Comparison of ENCODE assay signal across 8 cellular contexts in the genomic region with DNA sequence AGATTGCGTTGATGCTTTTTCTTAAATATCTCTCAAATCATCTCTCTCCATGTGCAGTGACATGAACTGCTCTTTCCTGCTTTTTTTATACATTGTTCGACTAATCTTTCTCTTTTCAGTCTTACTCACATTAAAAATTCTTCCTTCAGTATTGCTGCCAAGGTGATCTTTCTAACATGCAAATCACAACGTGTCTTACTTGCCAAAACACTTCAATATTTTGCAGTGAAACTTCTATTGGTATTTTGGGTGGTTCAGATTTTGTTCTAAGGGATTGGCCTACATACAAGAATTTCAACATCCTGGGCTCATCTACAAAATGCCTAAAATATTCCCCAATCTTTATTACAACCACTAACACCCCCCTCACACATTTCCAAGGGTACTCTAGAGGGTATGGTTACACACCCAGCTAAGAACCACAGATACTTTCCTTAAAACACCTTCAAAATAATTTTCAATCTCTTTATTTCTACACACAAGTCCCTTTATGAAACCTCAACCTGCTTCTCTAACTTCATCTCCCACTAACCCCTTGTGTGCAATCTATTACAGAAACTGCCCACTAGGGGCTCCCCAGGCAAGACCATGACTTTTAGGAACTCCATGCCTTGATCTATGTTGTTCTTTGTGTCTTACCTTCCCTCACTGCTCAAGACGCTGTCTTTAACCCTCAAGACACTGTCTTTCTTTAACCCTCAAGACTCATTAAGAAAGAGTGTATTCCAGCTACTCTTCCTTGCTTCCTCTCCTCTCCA. TPM values are rescaled to one million over a fixed set of nuclear protein-coding genes. Genes with fewer than 3 reads are reported as not detected.
DNase-seq lines count a peak whose midpoint lies in the region; ATAC-seq and TF ChIP-seq lines count a peak whose summit lies in the region.

No MANE protein-coding gene starts in this region.

- intact Hi-C loops in transverse colon (cut with DNase I; ENCODE audit: low total_unique reads), result no loop called here

- H3K36me3 ChIP-seq in transverse colon, result no peaks in the 10 kb centered on the region

- H3K9me3 ChIP-seq in transverse colon, result no peaks in the 10 kb centered on the region

- ATAC-seq in GM21360 (IDR thresholded peaks at IDR 0.05; ENCODE audit: unreplicated experiment), result peak; percentile 85
- no peak for ATAC-seq in activated CD4-positive, CD25-positive, alpha-beta regulatory T cell treated with anti-CD3 and anti-CD28 coated beads, Interleukin-2, amount 50 U/mL, for 24 hours

- no peak for TF ChIP-seq POLR2A in transverse colon (IDR thresholded peaks at IDR 0.05)

- DNase-seq in AG20443 (ENCODE audit: low spot score) (peak; percentile 16), LNCaP clone FGC (ENCODE audit: low read depth) (no peak), fibroblast of mammary gland (ENCODE audit: low read depth) (peak; percentile 53), SIG-M5 (lab: John Stamatoyannopoulos, UW) (no peak), transverse colon (no peak), NCI-H1417 treated with DMSO at 0.1 percent for 48 hours (lab: John Stamatoyannopoulos, UW) (no peak)

- TF ChIP-seq CTCF in LNCaP clone FGC (IDR thresholded peaks at IDR 0.05; ENCODE audit: control insufficient read depth, extremely low read depth, insufficient read depth) (0 out of 2 replicates have a peak, but pooled peaks have one; percentile 18), fibroblast of mammary gland (conservative IDR thresholded peaks at IDR 0.05; ENCODE audit: control insufficient read depth, insufficient read depth, low read depth, low read length) (peak; percentile 70), transverse colon (IDR thresholded peaks at IDR 0.05) (peak in 2 of 5 experiments; percentile 7 to 10)

- H3K4me3 ChIP-seq in LNCaP clone FGC (ENCODE audit: low read depth, low read length) (no peak overlapping the region), fibroblast of mammary gland (ENCODE audit: control insufficient read depth, low read depth, low read length) (no peak overlapping the region), transverse colon (no peak overlapping the region)

- H3K27me3 ChIP-seq in transverse colon, result no peaks in the 10 kb centered on the region

- peak overlapping the region in 1 of 4 donors; percentile 14 for H3K27ac ChIP-seq in transverse colon

- H3K4me1 ChIP-seq in transverse colon, result no peaks in the 10 kb centered on the region

- 44 to 60% methylated on average over 4 of the region's 4 CpGs for WGBS in transverse colon (ENCODE audit: low coverage in 1 of 2), 2 donors

- in situ Hi-C loops in transverse colon (cut with MboI; ENCODE audit: low pct_ligation_motif_present in 1 of 4, low pct_unique_long_range_greater_than_20kb in 1 of 4, low sequenced_read_pairs in 3 of 4), result no loop called here

- no peak for TF ChIP-seq EP300 in transverse colon (IDR thresholded peaks at IDR 0.05; ENCODE audit: low read depth)

RNA-seq across cellular contexts. Expression of a gene that starts 50.9 kb away (rescaled TPM):
- 100 to 1,000 TPM; 103 to 424 (median 114) TPM for total RNA-seq in transverse colon

Comparison
In these comparisons a context has a peak if more than half of its experiments do, and no peak if none do; other contexts are left out.
1. DNase-seq: peak in AG20443 (single experiment) and fibroblast of mammary gland (single experiment); none in LNCaP clone FGC (single experiment), SIG-M5 (single experiment), transverse colon (single experiment) and NCI-H1417 treated with DMSO at 0.1 percent for 48 hours (single experiment).